Comparison of ENCODE assay signal across 11 cellular contexts in genomic region chr3:112984485-112984884, GRCh38. TPM values are rescaled to one million over a fixed set of nuclear protein-coding genes. Genes with fewer than 3 reads are reported as not detected.
DNase-seq lines count a peak whose midpoint lies in the region; ATAC-seq, FAIRE-seq and TF ChIP-seq lines count a peak whose summit lies in the region.
"Had no signal": no experiment of that assay in that cellular context is flagged by ENCODE, and none has a peak within 500 bp of the region (broad histone marks: within the 10 kb centered on the region; RNA-seq: fewer than 3 reads in every experiment).

No MANE protein-coding gene starts in this region.

- FAIRE-seq in kidney (lab: Jason Lieb, UNC), result no peak

- H3K27me3 ChIP-seq in CD8-positive, alpha-beta T cell (ENCODE audit: insufficient read depth, low read length), result no peaks in the 10 kb centered on the region
- H3K27me3 ChIP-seq: gastroesophageal sphincter, neural progenitor cell had no signal

- H3K9me3 ChIP-seq in CD8-positive, alpha-beta T cell (ENCODE audit: low read length), result no peaks in the 10 kb centered on the region
- no peaks in the 10 kb centered on the region for H3K9me3 ChIP-seq in kidney (ENCODE audit: control insufficient read depth in 1 of 2, low read length in 2 of 2)
- H3K9me3 ChIP-seq: gastroesophageal sphincter had no signal

- no peaks in the 10 kb centered on the region for H3K9me3 Mint-ChIP-seq in CD8-positive, alpha-beta T cell
- H3K9me3 Mint-ChIP-seq in T-cell, result no peaks in the 10 kb centered on the region
- H3K9me3 Mint-ChIP-seq: neural progenitor cell had no signal

- ATAC-seq in CD8-positive, alpha-beta T cell, result peak; percentile 52
- peak; percentile 42 for ATAC-seq in GM19463 (IDR thresholded peaks at IDR 0.05; ENCODE audit: unreplicated experiment)
- ATAC-seq in T-cell (replicated peaks in 1 of 4), result peak; percentile 42 to 67 (median 61)
- no peak for ATAC-seq in HG03378 (IDR thresholded peaks at IDR 0.05; ENCODE audit: unreplicated experiment)
- ATAC-seq: gastroesophageal sphincter had no signal

- no peaks in the 10 kb centered on the region for H3K27me3 Mint-ChIP-seq in CD8-positive, alpha-beta T cell (ENCODE audit: low read depth)
- H3K27me3 Mint-ChIP-seq in T-cell, result no peaks in the 10 kb centered on the region

- intact Hi-C loops in CD8-positive, alpha-beta T cell (cut with DNase I, micrococcal nuclease), result loop anchor here in 1 of 2 experiments (10.0 kb wide), 1 partner anchor 420 kb away; the partner anchor contains the start of genes ATG3 and SLC35A5
- intact Hi-C loops in kidney (cut with DNase I), result no loop called here

- POLR2A ChIA-PET in CD8-positive, alpha-beta T cell (lab: Charles Lee), result interaction anchor here (1.3 kb wide), 1 partner anchor 19 kb away, joined by 3 read pairs; no protein-coding TSS in a partner anchor
- POLR2A ChIA-PET in T-cell (lab: Charles Lee), result interaction anchor here in 1 of 2 donors (1.0 kb wide), 1 partner anchor 249 kb away, joined by 15 read pairs; no protein-coding TSS in a partner anchor

- H3K9ac ChIP-seq in kidney (ENCODE audit: low read length in 2 of 2), result no peak overlapping the region
- H3K9ac ChIP-seq: neural progenitor cell had no signal

- H3K4me1 ChIP-seq in CD8-positive, alpha-beta T cell (ENCODE audit: insufficient read depth, low read length), result peaks cover 6% of the 10 kb centered on the region
- no peaks in the 10 kb centered on the region for H3K4me1 ChIP-seq in kidney (ENCODE audit: control insufficient read depth in 1 of 2, insufficient read depth in 1 of 2, low read depth in 1 of 2, low read length in 2 of 2)
- H3K4me1 ChIP-seq: neural progenitor cell had no signal

- no peaks in the 10 kb centered on the region for H3K36me3 Mint-ChIP-seq in CD8-positive, alpha-beta T cell
- no peaks in the 10 kb centered on the region for H3K36me3 Mint-ChIP-seq in T-cell
- H3K36me3 Mint-ChIP-seq: neural progenitor cell had no signal

- no peak overlapping the region for H3K4me3 ChIP-seq in CD8-positive, alpha-beta T cell (ENCODE audit: low read depth, low read length)
- H3K4me3 ChIP-seq in kidney (ENCODE audit: low read length in 2 of 2), result no peak overlapping the region
- H3K4me3 ChIP-seq: gastroesophageal sphincter, neural progenitor cell had no signal

- peak in 4 of 7 experiments; percentile 25 to 55 (median 38) for DNase-seq in CD8-positive, alpha-beta T cell
- DNase-seq in T-cell (peak in 7 of 34 experiments; percentile 6 to 38 (median 26)), iPS-NIHi11 (ENCODE audit: low spot score) (peak; percentile 10), KG1 (lab: John Stamatoyannopoulos, UW) (no peak), NCI-H526 treated with DMSO at 0.1 percent for 48 hours (lab: John Stamatoyannopoulos, UW) (no peak), kidney (no peak)
- DNase-seq: activated naive CD4-positive, alpha-beta T cell treated with anti-CD3 and anti-CD28 coated beads, Interleukin-2, amount 50 U/mL, for 16 hours had no signal

- H3K27ac ChIP-seq in CD8-positive, alpha-beta T cell (ENCODE audit: low read depth, low read length), result no peak overlapping the region
- no peak overlapping the region for H3K27ac ChIP-seq in kidney (ENCODE audit: low read depth in 2 of 2, low read length in 2 of 2)
- H3K27ac ChIP-seq: gastroesophageal sphincter, neural progenitor cell had no signal

- no peak overlapping the region for H3K4me3 Mint-ChIP-seq in CD8-positive, alpha-beta T cell
- H3K4me3 Mint-ChIP-seq in T-cell, result no peak overlapping the region
- H3K4me3 Mint-ChIP-seq: neural progenitor cell had no signal

- CTCF ChIA-PET in CD8-positive, alpha-beta T cell (lab: Charles Lee), result interaction anchor here (1.2 to 1.4 kb wide), 2 partner anchors 10 to 250 kb away, joined by 5 read pairs; partner anchors contain the start of gene CD200R1
- CTCF ChIA-PET in T-cell (lab: Charles Lee), result interaction anchor here (0.9 to 1.6 kb wide), 3 partner anchors 10 to 250 kb away, joined by 3 to 10 read pairs (median 7); partner anchors contain the start of gene CD200R1 (in 1 of the 2)

- H3K27ac Mint-ChIP-seq in CD8-positive, alpha-beta T cell, result no peak overlapping the region
- peak overlapping the region; percentile 73 to 91 for H3K27ac Mint-ChIP-seq in T-cell
- H3K27ac Mint-ChIP-seq: neural progenitor cell had no signal

- H3K4me1 Mint-ChIP-seq in CD8-positive, alpha-beta T cell (ENCODE audit: low read depth), result peaks cover 33% of the 10 kb centered on the region
- H3K4me1 Mint-ChIP-seq in T-cell, result peaks cover 43 to 63% (median 61%) of the 10 kb centered on the region in 3 donors
- H3K4me1 Mint-ChIP-seq: neural progenitor cell had no signal

- H3K36me3 ChIP-seq in CD8-positive, alpha-beta T cell (ENCODE audit: insufficient read depth, low read length), result no peaks in the 10 kb centered on the region
- H3K36me3 ChIP-seq in kidney (ENCODE audit: control insufficient read depth in 1 of 2, insufficient read depth in 2 of 2, low read length in 2 of 2), result no peaks in the 10 kb centered on the region
- H3K36me3 ChIP-seq: gastroesophageal sphincter, neural progenitor cell had no signal

- TF ChIP-seq CTCF in CD8-positive, alpha-beta T cell (IDR thresholded peaks at IDR 0.05), result no peak
- no peak for TF ChIP-seq CTCF in kidney (IDR thresholded peaks at IDR 0.05; ENCODE audit: borderline replicate concordance, extremely low read depth, insufficient read depth)

RNA-seq across cellular contexts. Expression of gene GTPBP8, which starts 6.3 kb away (rescaled TPM):
- total RNA-seq in CD8-positive, alpha-beta T cell, result 10 to 100 TPM; 20.1 to 22.3 TPM
- total RNA-seq in T-cell (10 to 100 TPM; 17.2 to 31.3 (median 27.5) TPM), kidney (13.7 TPM)
- 11.0 TPM for polyA plus RNA-seq in kidney (ENCODE audit: insufficient read depth, low read depth, low replicate concordance)

RNA-seq across cellular contexts. Expression of gene CD200R1, which starts 9.6 kb away (rescaled TPM):
- 1 to 10 TPM; 1.5 to 2.2 TPM for total RNA-seq in CD8-positive, alpha-beta T cell
- total RNA-seq in T-cell (10 to 100 TPM; 10.1 to 20.4 (median 11.9) TPM), kidney (2.2 TPM)
- 0.13 TPM for polyA plus RNA-seq in kidney (ENCODE audit: insufficient read depth, low read depth, low replicate concordance)

Comparison
In these comparisons a context has a peak if more than half of its experiments do, and no peak if none do; other contexts are left out.
1. DNase-seq: peak in CD8-positive, alpha-beta T cell (4 of 7) and iPS-NIHi11 (single experiment); none in KG1 (single experiment), NCI-H526 treated with DMSO at 0.1 percent for 48 hours (single experiment) and kidney (single experiment).